In genomic region chr4:550268-550667, GRCh38 we compare ENCODE assay signal across 11 cellular contexts. TPM values are rescaled to one million over a fixed set of nuclear protein-coding genes. Genes with fewer than 3 reads are reported as not detected.
"Had no signal": no experiment of that assay in that cellular context is flagged by ENCODE, and none has a peak within 500 bp of the region (broad histone marks: within the 10 kb centered on the region; RNA-seq: fewer than 3 reads in every experiment).

No MANE protein-coding gene starts in this region.

RNA-seq across cellular contexts. Expression of gene TMEM271, which starts 25.8 kb away (rescaled TPM):
- total RNA-seq: stomach, subcutaneous adipose tissue, thoracic aorta, thyroid gland, tibial nerve, transverse colon, upper lobe of left lung, upper lobe of right lung, ureter, uterus had no signal
- polyA plus RNA-seq: urinary bladder had no signal
